Comparison of ENCODE assay signal across 8 cellular contexts in genomic region chr6:31795616-31796298, GRCh38. TPM values are rescaled to one million over a fixed set of nuclear protein-coding genes. Genes with fewer than 3 reads are reported as not detected.
A peak's percentile ranks its signal among the peaks of the same experiment; 100 is the strongest.
DNase-seq lines count a peak whose midpoint lies in the region; ATAC-seq and TF ChIP-seq lines count a peak whose summit lies in the region.

Gene VARS1, minus strand, starts transcription at chr6:31795752. Its CDS starts 535 bp downstream, at chr6:31795217.

- peaks cover 0 to 28% of the 10 kb centered on the region in 2 donors for H3K36me3 ChIP-seq in left lung

- no peaks in the 10 kb centered on the region for H3K9me3 Mint-ChIP-seq in activated CD4-positive, alpha-beta T cell treated with anti-CD3 and anti-CD28 coated beads, Interleukin-2, amount 10 ng/mL, durations not matched to agents 24 days and 14 days

- no peaks in the 10 kb centered on the region for H3K27me3 Mint-ChIP-seq in activated CD4-positive, alpha-beta T cell treated with anti-CD3 and anti-CD28 coated beads, Interleukin-2, amount 10 ng/mL, durations not matched to agents 24 days and 14 days

- peaks cover 34% of the 10 kb centered on the region for H3K4me1 Mint-ChIP-seq in activated CD4-positive, alpha-beta T cell treated with anti-CD3 and anti-CD28 coated beads, Interleukin-2, amount 10 ng/mL, durations not matched to agents 24 days and 14 days

- intact Hi-C loops in activated CD4-positive, alpha-beta T cell treated with anti-CD3 and anti-CD28 coated beads, Interleukin-2, amount 10 ng/mL, durations not matched to agents 24 days and 14 days (cut with micrococcal nuclease): loop anchor here (1.0 to 2.0 kb wide), 6 partner anchors 12 to 67 kb away; partner anchors contain the start of genes DDAH2, HSPA1B and VWA7
- intact Hi-C loops in left lung (cut with DNase I): no loop called here

- peak within 1 kb of the TSS; percentile 86 for H3K4me3 Mint-ChIP-seq in activated CD4-positive, alpha-beta T cell treated with anti-CD3 and anti-CD28 coated beads, Interleukin-2, amount 10 ng/mL, durations not matched to agents 24 days and 14 days

- H3K9me3 ChIP-seq in left lung: no peaks in the 10 kb centered on the region

- peaks cover 15 to 45% of the 10 kb centered on the region in 2 donors for H3K4me1 ChIP-seq in left lung

- DNase-seq in AG09309 (ENCODE audit: low read depth) (peak; percentile 46), NCI-H524 treated with DMSO at 0.1 percent for 48 hours (lab: John Stamatoyannopoulos, UW) (peak; percentile 59), coronary artery (ENCODE audit: low spot score) (peak; percentile 95), left lung (peak; percentile 96 to 100)
- peak; percentile 96 for DNase-seq in activated CD4-positive, alpha-beta T cell treated with anti-CD3 and anti-CD28 coated beads, Interleukin-2, amount 10 ng/mL, durations not matched to agents 24 days and 14 days
- DNase-seq in stimulated activated CD4-positive, alpha-beta T cell treated with anti-CD3 and anti-CD28 coated beads, Interleukin-2, amount 100 ng/mL, for 48 hours: peak; percentile 76 to 84

- H3K27me3 ChIP-seq in left lung: no peaks in the 10 kb centered on the region

- H3K4me3 ChIP-seq in AG09309 (ENCODE audit: control insufficient read depth, low read depth, low read length): peak within 1 kb of the TSS; percentile 82
- H3K4me3 ChIP-seq in coronary artery: peak within 1 kb of the TSS; percentile 94
- H3K4me3 ChIP-seq in left lung: peak within 1 kb of the TSS; percentile 90 to 97

- peaks cover 33% of the 10 kb centered on the region for H3K36me3 Mint-ChIP-seq in activated CD4-positive, alpha-beta T cell treated with anti-CD3 and anti-CD28 coated beads, Interleukin-2, amount 10 ng/mL, durations not matched to agents 24 days and 14 days (ENCODE audit: low read depth)

- TF ChIP-seq CTCF in AG09309 (IDR thresholded peaks at IDR 0.05; ENCODE audit: control insufficient read depth, insufficient read depth, low read depth, low read length, missing control alignments) (peak; percentile 69), coronary artery (IDR thresholded peaks at IDR 0.05) (peak; percentile 79), left lung (IDR thresholded peaks at IDR 0.05) (peak; percentile 89 to 93)

- ATAC-seq in GM19025 (IDR thresholded peaks at IDR 0.05; ENCODE audit: low read depth, unreplicated experiment) (peak; percentile 78), HG03432 (IDR thresholded peaks at IDR 0.05; ENCODE audit: unreplicated experiment) (peak; percentile 80), left lung (peak; percentile 98)

- peak within 1 kb of the TSS; percentile 97 for H3K27ac Mint-ChIP-seq in activated CD4-positive, alpha-beta T cell treated with anti-CD3 and anti-CD28 coated beads, Interleukin-2, amount 10 ng/mL, durations not matched to agents 24 days and 14 days

- peak within 1 kb of the TSS; percentile 91 to 97 for H3K27ac ChIP-seq in coronary artery
- H3K27ac ChIP-seq in left lung: peak within 1 kb of the TSS; percentile 93 to 96

RNA-seq across cellular contexts. Expression of gene VARS1, which starts in this region (rescaled TPM):
- 173 and 181 TPM in 2 replicates for total RNA-seq in activated CD4-positive, alpha-beta T cell treated with anti-CD3 and anti-CD28 coated beads, Interleukin-2, amount 10 ng/mL, durations not matched to agents 24 days and 14 days
- total RNA-seq in left lung: 100 to 1,000 TPM in 1 of 2 donors, 10 to 100 TPM in 1; 43.6 to 103 TPM

Comparison
In these comparisons a context has a peak if more than half of its experiments do, and no peak if none do; other contexts are left out.
1. Peak in every context shown above with its lines: DNase-seq, ATAC-seq, H3K4me3 ChIP-seq and H3K27ac ChIP-seq.
2. DNase-seq: peak in every context shown above with its lines; median percentile 98 in left lung; 96 in activated CD4-positive, alpha-beta T cell treated with anti-CD3 and anti-CD28 coated beads, Interleukin-2, amount 10 ng/mL, durations not matched to agents 24 days and 14 days; 95 in coronary artery; 80 in stimulated activated CD4-positive, alpha-beta T cell treated with anti-CD3 and anti-CD28 coated beads, Interleukin-2, amount 100 ng/mL, for 48 hours; 59 in NCI-H524 treated with DMSO at 0.1 percent for 48 hours; 46 in AG09309.